ENCODE assay signal across 9 cellular contexts in the genomic region with DNA sequence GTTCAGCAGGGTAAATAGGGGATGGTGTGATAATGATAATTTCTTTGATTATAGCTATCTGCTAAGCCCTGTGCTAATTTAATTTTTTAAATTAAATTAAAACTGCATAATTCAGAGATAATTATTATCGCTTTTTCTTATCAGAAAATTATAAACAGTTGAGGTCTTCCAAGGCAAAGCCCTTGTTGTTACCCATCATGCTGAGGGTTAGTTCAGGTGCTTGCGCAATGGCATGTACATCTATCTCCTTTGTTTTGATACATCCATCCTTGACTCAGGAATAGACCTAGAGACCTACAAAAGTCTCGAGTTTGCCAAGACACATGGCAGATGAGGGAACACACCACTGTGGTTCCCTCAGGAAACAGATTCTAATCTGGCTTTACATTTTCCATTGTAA.
"Had no signal": no experiment of that assay in that cellular context is flagged by ENCODE, and none has a peak within 500 bp of the region (broad histone marks: within the 10 kb centered on the region; RNA-seq: fewer than 3 reads in every experiment).

No MANE protein-coding gene starts in this region.

- FAIRE-seq: H54, HTR-8/SVneo had no signal

- H3K4me3 ChIP-seq: GM23248 had no signal

- H2AFZ ChIP-seq: GM23248 had no signal

- H3K4me2 ChIP-seq: KMS-11 had no signal

- DNase-seq: GM23248, GOT3, H9, HCEC 1CT, Karpas-422, KBM-7 had no signal

- H3K9ac ChIP-seq: GM23248, KMS-11 had no signal

- H3K27ac ChIP-seq: GM23248, KMS-11 had no signal
